Comparison of ENCODE assay signal across 17 cellular contexts in genomic region chr7:148379693-148380092, GRCh38.
"Had no signal": no experiment of that assay in that cellular context is flagged by ENCODE, and none has a peak within 500 bp of the region (broad histone marks: within the 10 kb centered on the region; RNA-seq: fewer than 3 reads in every experiment).

No MANE protein-coding gene starts in this region.

- H3K27ac Mint-ChIP-seq: dendritic cell treated with granulocyte-macrophage colony-stimulating factor and Interleukin-4, amounts not matched to agents 40 ng/mL and 50 ng/mL, for 4 days; naive thymus-derived CD4-positive, alpha-beta T cell; nephron progenitor cell; type B pancreatic cell had no signal

- H3K36me3 ChIP-seq: ovary, right atrium auricular region, sigmoid colon, suprapubic skin, thyroid gland had no signal

- H3K4me3 Mint-ChIP-seq: dendritic cell treated with granulocyte-macrophage colony-stimulating factor and Interleukin-4, amounts not matched to agents 40 ng/mL and 50 ng/mL, for 4 days; naive thymus-derived CD4-positive, alpha-beta T cell; nephron progenitor cell; type B pancreatic cell had no signal

- H3K27ac ChIP-seq: hepatocyte, ovary, right atrium auricular region, sigmoid colon, skin epidermis, suprapubic skin, thyroid gland had no signal

- DNase-seq: erythroblast; foreskin melanocyte; kidney glomerular epithelial cell; naive thymus-derived CD4-positive, alpha-beta T cell; nephron progenitor cell; nucleus accumbens; ovary; sigmoid colon; stimulated activated CD4-positive, alpha-beta T cell treated with anti-CD3 and anti-CD28 coated beads, Interleukin-12 subunit alpha, Interleukin-12 subunit beta, amount 100 ng/mL, for 4 hours; stimulated activated naive CD4-positive, alpha-beta T cell treated with Interleukin-2 at 50 U/mL for 16 hours; thyroid gland had no signal

- H3K36me3 Mint-ChIP-seq: naive thymus-derived CD4-positive, alpha-beta T cell; type B pancreatic cell had no signal

- H3K4me1 Mint-ChIP-seq: naive thymus-derived CD4-positive, alpha-beta T cell had no signal

- ATAC-seq: naive thymus-derived CD4-positive, alpha-beta T cell had no signal

- H3K27me3 Mint-ChIP-seq: dendritic cell treated with granulocyte-macrophage colony-stimulating factor and Interleukin-4, amounts not matched to agents 40 ng/mL and 50 ng/mL, for 4 days had no signal

- H3K4me3 ChIP-seq: hepatocyte, ovary, right atrium auricular region, sigmoid colon, skin epidermis, suprapubic skin, thyroid gland had no signal

- H3K9me3 ChIP-seq: ovary, right atrium auricular region, sigmoid colon, thyroid gland had no signal

- H3K27me3 ChIP-seq: hepatocyte, ovary, right atrium auricular region, sigmoid colon, suprapubic skin, thyroid gland had no signal

- H3K4me1 ChIP-seq: right atrium auricular region, sigmoid colon, suprapubic skin had no signal
